ENCODE assay signal across 1 cellular context in the genomic region with DNA sequence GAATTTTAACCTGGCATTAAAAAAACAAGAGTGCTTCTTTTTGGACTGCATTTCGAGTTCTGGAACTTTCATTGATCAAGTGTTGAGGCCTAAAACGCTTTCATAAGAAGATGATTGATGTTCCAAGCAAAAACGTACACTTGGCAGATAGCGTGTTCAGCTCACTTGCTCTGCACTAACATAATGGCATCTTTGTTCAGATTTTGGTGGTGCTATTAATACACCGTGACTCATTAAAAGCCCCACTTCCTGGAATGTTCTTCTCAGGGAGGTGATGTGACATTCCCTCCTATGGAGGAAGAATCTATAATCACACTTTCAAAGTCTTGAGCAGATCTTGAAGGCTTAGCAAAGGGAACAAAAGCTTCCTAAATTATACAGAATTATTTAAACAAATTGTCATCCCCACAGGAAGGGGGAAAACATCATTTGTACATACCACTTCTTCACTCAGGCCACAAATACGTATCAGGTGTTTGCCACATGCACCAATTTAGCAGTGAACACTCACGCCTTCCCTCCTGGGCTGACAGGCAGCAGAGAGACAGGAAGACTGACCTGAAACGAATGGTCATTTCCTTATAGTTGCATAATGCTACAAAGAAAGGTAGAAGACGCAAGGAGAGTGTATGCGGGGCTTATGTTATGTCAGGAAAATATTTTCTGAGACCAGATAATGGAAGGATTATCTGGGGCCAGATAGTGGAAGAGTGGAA.
TF ChIP-seq lines count a peak whose summit lies in the region.

No MANE protein-coding gene starts in this region.

TF ChIP-seq in SK-N-SH, 30 proteins besides CTCF, POLR2A, EP300 and RAD21 (continued from another document):
- TF ChIP-seq, protein P1, sequence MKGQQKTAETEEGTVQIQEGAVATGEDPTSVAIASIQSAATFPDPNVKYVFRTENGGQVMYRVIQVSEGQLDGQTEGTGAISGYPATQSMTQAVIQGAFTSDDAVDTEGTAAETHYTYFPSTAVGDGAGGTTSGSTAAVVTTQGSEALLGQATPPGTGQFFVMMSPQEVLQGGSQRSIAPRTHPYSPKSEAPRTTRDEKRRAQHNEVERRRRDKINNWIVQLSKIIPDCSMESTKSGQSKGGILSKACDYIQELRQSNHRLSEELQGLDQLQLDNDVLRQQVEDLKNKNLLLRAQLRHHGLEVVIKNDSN (IDR thresholded peaks at IDR 0.05; ENCODE audit: borderline replicate concordance, low read depth), result no peak
- TF ChIP-seq SIN3A (IDR thresholded peaks at IDR 0.05; ENCODE audit: borderline replicate concordance, low read depth, low read length), result no peak
- TF ChIP-seq RCOR1 (IDR thresholded peaks at IDR 0.05; ENCODE audit: low read length), result no peak
- peak; percentile 95 for TF ChIP-seq MEF2A (IDR thresholded peaks at IDR 0.05; ENCODE audit: borderline replicate concordance, low read depth)
- TF ChIP-seq, protein P2, sequence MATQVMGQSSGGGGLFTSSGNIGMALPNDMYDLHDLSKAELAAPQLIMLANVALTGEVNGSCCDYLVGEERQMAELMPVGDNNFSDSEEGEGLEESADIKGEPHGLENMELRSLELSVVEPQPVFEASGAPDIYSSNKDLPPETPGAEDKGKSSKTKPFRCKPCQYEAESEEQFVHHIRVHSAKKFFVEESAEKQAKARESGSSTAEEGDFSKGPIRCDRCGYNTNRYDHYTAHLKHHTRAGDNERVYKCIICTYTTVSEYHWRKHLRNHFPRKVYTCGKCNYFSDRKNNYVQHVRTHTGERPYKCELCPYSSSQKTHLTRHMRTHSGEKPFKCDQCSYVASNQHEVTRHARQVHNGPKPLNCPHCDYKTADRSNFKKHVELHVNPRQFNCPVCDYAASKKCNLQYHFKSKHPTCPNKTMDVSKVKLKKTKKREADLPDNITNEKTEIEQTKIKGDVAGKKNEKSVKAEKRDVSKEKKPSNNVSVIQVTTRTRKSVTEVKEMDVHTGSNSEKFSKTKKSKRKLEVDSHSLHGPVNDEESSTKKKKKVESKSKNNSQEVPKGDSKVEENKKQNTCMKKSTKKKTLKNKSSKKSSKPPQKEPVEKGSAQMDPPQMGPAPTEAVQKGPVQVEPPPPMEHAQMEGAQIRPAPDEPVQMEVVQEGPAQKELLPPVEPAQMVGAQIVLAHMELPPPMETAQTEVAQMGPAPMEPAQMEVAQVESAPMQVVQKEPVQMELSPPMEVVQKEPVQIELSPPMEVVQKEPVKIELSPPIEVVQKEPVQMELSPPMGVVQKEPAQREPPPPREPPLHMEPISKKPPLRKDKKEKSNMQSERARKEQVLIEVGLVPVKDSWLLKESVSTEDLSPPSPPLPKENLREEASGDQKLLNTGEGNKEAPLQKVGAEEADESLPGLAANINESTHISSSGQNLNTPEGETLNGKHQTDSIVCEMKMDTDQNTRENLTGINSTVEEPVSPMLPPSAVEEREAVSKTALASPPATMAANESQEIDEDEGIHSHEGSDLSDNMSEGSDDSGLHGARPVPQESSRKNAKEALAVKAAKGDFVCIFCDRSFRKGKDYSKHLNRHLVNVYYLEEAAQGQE (IDR thresholded peaks at IDR 0.05; ENCODE audit: low read depth, low read length), result no peak
- no peak for TF ChIP-seq EZH2phosphoT487 (IDR thresholded peaks at IDR 0.05; ENCODE audit: borderline replicate concordance, low read depth)
- TF ChIP-seq NRF1 (IDR thresholded peaks at IDR 0.05; ENCODE audit: low read depth, low read length), result no peak
- no peak for TF ChIP-seq RXRA (IDR thresholded peaks at IDR 0.05; ENCODE audit: borderline replicate concordance, low read depth)
- TF ChIP-seq RFX5 (IDR thresholded peaks at IDR 0.05; ENCODE audit: low read length), result no peak
- peak; percentile 69 for TF ChIP-seq JUND (IDR thresholded peaks at IDR 0.05)
- TF ChIP-seq ELF1 (IDR thresholded peaks at IDR 0.05), result peak; percentile 29; the same call in 1 of the 2 replicates
- no peak for TF ChIP-seq YY1 (IDR thresholded peaks at IDR 0.05; ENCODE audit: low read depth)
- TF ChIP-seq MXI1 (IDR thresholded peaks at IDR 0.05; ENCODE audit: low read depth, low read length), result no peak
- TF ChIP-seq GABPA (IDR thresholded peaks at IDR 0.05; ENCODE audit: low read depth), result 0 out of 2 replicates have a peak, but pooled peaks have one; percentile 23
- no peak for TF ChIP-seq TAF1 (IDR thresholded peaks at IDR 0.05; ENCODE audit: borderline replicate concordance, low read depth, low read length)
- TF ChIP-seq, protein P3, sequence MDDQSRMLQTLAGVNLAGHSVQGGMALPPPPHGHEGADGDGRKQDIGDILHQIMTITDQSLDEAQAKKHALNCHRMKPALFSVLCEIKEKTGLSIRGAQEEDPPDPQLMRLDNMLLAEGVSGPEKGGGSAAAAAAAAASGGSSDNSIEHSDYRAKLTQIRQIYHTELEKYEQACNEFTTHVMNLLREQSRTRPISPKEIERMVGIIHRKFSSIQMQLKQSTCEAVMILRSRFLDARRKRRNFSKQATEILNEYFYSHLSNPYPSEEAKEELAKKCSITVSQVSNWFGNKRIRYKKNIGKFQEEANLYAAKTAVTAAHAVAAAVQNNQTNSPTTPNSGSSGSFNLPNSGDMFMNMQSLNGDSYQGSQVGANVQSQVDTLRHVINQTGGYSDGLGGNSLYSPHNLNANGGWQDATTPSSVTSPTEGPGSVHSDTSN (IDR thresholded peaks at IDR 0.05), result peak; percentile 82
- TF ChIP-seq, protein P4, sequence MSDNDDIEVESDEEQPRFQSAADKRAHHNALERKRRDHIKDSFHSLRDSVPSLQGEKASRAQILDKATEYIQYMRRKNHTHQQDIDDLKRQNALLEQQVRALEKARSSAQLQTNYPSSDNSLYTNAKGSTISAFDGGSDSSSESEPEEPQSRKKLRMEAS (IDR thresholded peaks at IDR 0.05; ENCODE audit: low read depth), result peak; percentile 13; the same call in 1 of the 2 replicates
- no peak for TF ChIP-seq GATA2 (CRISPR knock-in tag; IDR thresholded peaks at IDR 0.05)
- TF ChIP-seq FOXJ3 (CRISPR knock-in tag; IDR thresholded peaks at IDR 0.05), result no peak
- no peak for TF ChIP-seq FOXM1 (IDR thresholded peaks at IDR 0.05; ENCODE audit: low read depth)
- TF ChIP-seq FOSL2 (IDR thresholded peaks at IDR 0.05; ENCODE audit: borderline replicate concordance, low read depth), result peak; percentile 65
- no peak for TF ChIP-seq SMC3 (IDR thresholded peaks at IDR 0.05; ENCODE audit: low read depth, low read length)
- TF ChIP-seq, protein P5, sequence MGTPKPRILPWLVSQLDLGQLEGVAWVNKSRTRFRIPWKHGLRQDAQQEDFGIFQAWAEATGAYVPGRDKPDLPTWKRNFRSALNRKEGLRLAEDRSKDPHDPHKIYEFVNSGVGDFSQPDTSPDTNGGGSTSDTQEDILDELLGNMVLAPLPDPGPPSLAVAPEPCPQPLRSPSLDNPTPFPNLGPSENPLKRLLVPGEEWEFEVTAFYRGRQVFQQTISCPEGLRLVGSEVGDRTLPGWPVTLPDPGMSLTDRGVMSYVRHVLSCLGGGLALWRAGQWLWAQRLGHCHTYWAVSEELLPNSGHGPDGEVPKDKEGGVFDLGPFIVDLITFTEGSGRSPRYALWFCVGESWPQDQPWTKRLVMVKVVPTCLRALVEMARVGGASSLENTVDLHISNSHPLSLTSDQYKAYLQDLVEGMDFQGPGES (IDR thresholded peaks at IDR 0.05; ENCODE audit: low read depth, low read length), result no peak
- TF ChIP-seq, protein P6, sequence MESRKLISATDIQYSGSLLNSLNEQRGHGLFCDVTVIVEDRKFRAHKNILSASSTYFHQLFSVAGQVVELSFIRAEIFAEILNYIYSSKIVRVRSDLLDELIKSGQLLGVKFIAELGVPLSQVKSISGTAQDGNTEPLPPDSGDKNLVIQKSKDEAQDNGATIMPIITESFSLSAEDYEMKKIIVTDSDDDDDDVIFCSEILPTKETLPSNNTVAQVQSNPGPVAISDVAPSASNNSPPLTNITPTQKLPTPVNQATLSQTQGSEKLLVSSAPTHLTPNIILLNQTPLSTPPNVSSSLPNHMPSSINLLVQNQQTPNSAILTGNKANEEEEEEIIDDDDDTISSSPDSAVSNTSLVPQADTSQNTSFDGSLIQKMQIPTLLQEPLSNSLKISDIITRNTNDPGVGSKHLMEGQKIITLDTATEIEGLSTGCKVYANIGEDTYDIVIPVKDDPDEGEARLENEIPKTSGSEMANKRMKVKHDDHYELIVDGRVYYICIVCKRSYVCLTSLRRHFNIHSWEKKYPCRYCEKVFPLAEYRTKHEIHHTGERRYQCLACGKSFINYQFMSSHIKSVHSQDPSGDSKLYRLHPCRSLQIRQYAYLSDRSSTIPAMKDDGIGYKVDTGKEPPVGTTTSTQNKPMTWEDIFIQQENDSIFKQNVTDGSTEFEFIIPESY (IDR thresholded peaks at IDR 0.05; ENCODE audit: borderline replicate concordance, low read depth), result no peak
